Comparison of ENCODE assay signal across 8 cellular contexts in the genomic region with DNA sequence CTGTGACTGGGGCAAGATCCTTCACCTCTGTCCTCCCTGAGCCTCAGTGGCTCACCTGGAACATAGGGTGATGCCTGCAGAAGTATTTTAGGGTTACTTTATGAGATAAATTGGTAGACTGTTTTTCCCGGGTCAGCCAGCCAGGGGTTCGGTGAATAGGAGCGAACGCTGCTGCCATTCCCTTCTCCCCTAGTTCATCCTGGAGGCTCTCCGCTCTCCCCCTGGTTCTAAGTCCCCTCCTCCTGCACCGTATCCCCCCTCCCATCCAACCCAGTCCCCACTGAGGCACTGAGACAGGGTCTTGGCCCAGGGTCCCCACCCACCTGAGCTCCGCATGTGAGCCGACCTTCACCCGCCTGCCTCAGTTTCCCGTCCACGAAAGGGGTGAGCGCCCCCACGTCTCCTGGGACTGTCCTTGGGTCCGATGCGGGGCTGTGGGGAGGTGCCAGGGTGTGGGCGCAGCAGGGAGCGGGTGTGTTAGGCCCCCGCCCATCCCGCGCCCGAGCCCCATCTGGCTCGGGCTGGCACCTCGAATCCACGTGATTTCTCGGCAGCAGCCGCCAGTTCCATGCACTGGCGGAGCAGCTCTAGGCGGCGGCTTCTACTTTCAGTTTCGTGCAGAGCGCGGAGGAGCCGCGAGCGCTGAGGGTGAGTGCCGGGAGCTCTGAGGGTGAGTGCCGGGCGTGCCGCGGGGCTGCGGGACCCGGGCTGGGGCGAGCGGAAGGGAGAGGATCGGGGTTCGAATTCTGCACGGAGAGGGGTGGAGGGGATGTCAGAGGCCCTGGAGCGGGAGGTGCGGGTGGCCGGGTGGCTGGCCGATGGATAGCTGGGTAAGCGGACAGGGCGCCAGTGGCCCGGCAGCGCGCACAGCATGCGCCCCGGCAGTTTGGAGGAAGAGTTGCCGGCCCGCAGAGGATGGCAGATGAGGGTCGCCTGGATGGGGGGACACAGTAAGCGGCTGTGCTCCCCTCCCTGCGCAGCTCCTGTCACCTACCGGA. TPM values are rescaled to one million over a fixed set of nuclear protein-coding genes. Genes with fewer than 3 reads are reported as not detected.
DNase-seq lines count a peak whose midpoint lies in the region; ATAC-seq and TF ChIP-seq lines count a peak whose summit lies in the region.

TSS of gene NLRC5 (plus strand) at position 610 of the 998 bp plus-strand sequence. CDS start 31,156 bp downstream, outside the sequence.

- DNase-seq in CD4-positive, CD25-positive, alpha-beta regulatory T cell, result peak; percentile 85 to 96 (median 88)
- DNase-seq in activated T-cell treated with anti-CD3 and anti-CD28 coated beads for 1 hour (ENCODE audit: low read depth) (peak; percentile 81), epidermal melanocyte (ENCODE audit: insufficient read length, low spot score) (peak; percentile 89), mucosa of descending colon (peak; percentile 95 to 96 (median 95))
- DNase-seq in stimulated activated CD8-positive, alpha-beta memory T cell treated with anti-CD3 and anti-CD28 coated beads, Interleukin-4, amount 100 ng/mL, for 1 hour (ENCODE audit: low read depth in 2 of 2, low spot score in 1 of 2), result peak; percentile 71 to 84

- no peaks in the 10 kb centered on the region for H3K27me3 Mint-ChIP-seq in CD4-positive, CD25-positive, alpha-beta regulatory T cell

- H3K9ac ChIP-seq in OCI-LY1 (ENCODE audit: low read length), result peak within 1 kb of the TSS; percentile 58

- ATAC-seq in CD4-positive, CD25-positive, alpha-beta regulatory T cell (ENCODE audit: low read depth in 2 of 2), result peak; percentile 89 to 90
- peak; percentile 84 for ATAC-seq in GM19372 (IDR thresholded peaks at IDR 0.05; ENCODE audit: low read depth, unreplicated experiment)
- ATAC-seq in HG03558 (IDR thresholded peaks at IDR 0.05; ENCODE audit: extremely low read depth, unreplicated experiment), result peak; percentile 47
- peak; percentile 79 for ATAC-seq in mucosa of descending colon

- peaks cover 8 to 79% (median 63%) of the 10 kb centered on the region in 4 donors for H3K4me1 Mint-ChIP-seq in CD4-positive, CD25-positive, alpha-beta regulatory T cell

- H3K79me2 ChIP-seq in OCI-LY1 (ENCODE audit: insufficient read depth, low read length), result no peaks in the 10 kb centered on the region

- H3K27me3 ChIP-seq in CD4-positive, CD25-positive, alpha-beta regulatory T cell (ENCODE audit: control insufficient read depth, insufficient read depth, low read length), result no peaks in the 10 kb centered on the region
- peaks cover 12% of the 10 kb centered on the region; the same call in 1 of the 2 replicates for H3K27me3 ChIP-seq in OCI-LY1 (ENCODE audit: insufficient read depth, low read length)

- H3K36me3 ChIP-seq in CD4-positive, CD25-positive, alpha-beta regulatory T cell (ENCODE audit: control insufficient read depth, insufficient read depth, low read length), result peaks cover 8% of the 10 kb centered on the region
- no peaks in the 10 kb centered on the region for H3K36me3 ChIP-seq in OCI-LY1 (ENCODE audit: insufficient read depth, low read length)
- H3K36me3 ChIP-seq in mucosa of descending colon (ENCODE audit: low read depth), result no peaks in the 10 kb centered on the region

- H2AFZ ChIP-seq in OCI-LY1 (ENCODE audit: low read length), result no peak within 1 kb of the TSS

- H3K4me3 ChIP-seq in CD4-positive, CD25-positive, alpha-beta regulatory T cell (ENCODE audit: low read depth, low read length), result peak within 1 kb of the TSS; percentile 100
- H3K4me3 ChIP-seq in OCI-LY1 (ENCODE audit: low read depth, low read length, poor library complexity, severe bottlenecking) (peak within 1 kb of the TSS; percentile 64), mucosa of descending colon (peak within 1 kb of the TSS; percentile 65)

- H3K36me3 Mint-ChIP-seq in CD4-positive, CD25-positive, alpha-beta regulatory T cell, result peaks cover 41% of the 10 kb centered on the region

- H3F3A ChIP-seq in OCI-LY1 (ENCODE audit: insufficient read depth, low read length), result no peaks in the 10 kb centered on the region

- H3K4me3 Mint-ChIP-seq in CD4-positive, CD25-positive, alpha-beta regulatory T cell, result peak within 1 kb of the TSS; percentile 99 to 100 (median 100)

- intact Hi-C loops in mucosa of descending colon (cut with DNase I, micrococcal nuclease), result no loop called here

- H3K9me3 ChIP-seq in CD4-positive, CD25-positive, alpha-beta regulatory T cell (ENCODE audit: control insufficient read depth in 2 of 2, low read length in 2 of 2), result no peaks in the 10 kb centered on the region
- no peaks in the 10 kb centered on the region for H3K9me3 ChIP-seq in OCI-LY1 (ENCODE audit: low read length)
- H3K9me3 ChIP-seq in mucosa of descending colon, result no peaks in the 10 kb centered on the region

- H3K27ac ChIP-seq in CD4-positive, CD25-positive, alpha-beta regulatory T cell (ENCODE audit: insufficient read depth, low read length, poor library complexity, severe bottlenecking), result peak within 1 kb of the TSS; percentile 88
- H3K27ac ChIP-seq in OCI-LY1 (ENCODE audit: low read depth, low read length, poor library complexity, severe bottlenecking), result no peak within 1 kb of the TSS

- H3K9me2 ChIP-seq in OCI-LY1 (ENCODE audit: low read depth, low read length), result no peaks in the 10 kb centered on the region

- H3K9me3 Mint-ChIP-seq in CD4-positive, CD25-positive, alpha-beta regulatory T cell, result no peaks in the 10 kb centered on the region

- H3K27ac Mint-ChIP-seq in CD4-positive, CD25-positive, alpha-beta regulatory T cell, result peak within 1 kb of the TSS; percentile 96 to 100 (median 98)

- peaks cover 91% of the 10 kb centered on the region for H3K4me1 ChIP-seq in CD4-positive, CD25-positive, alpha-beta regulatory T cell (ENCODE audit: control insufficient read depth, insufficient read depth, low read length, poor library complexity, severe bottlenecking)
- peaks cover 15% of the 10 kb centered on the region for H3K4me1 ChIP-seq in OCI-LY1 (ENCODE audit: insufficient read depth, low read length, severe bottlenecking)
- H3K4me1 ChIP-seq in mucosa of descending colon (ENCODE audit: low read depth), result peaks cover 36% of the 10 kb centered on the region

- H3K4me2 ChIP-seq in OCI-LY1 (ENCODE audit: low read length), result peak within 1 kb of the TSS; percentile 75

- TF ChIP-seq CTCF in OCI-LY1 (IDR thresholded peaks at IDR 0.05; ENCODE audit: low read length), result no peak
- no peak for TF ChIP-seq CTCF in mucosa of descending colon (IDR thresholded peaks at IDR 0.05)

- H4K20me1 ChIP-seq in OCI-LY1 (ENCODE audit: insufficient read depth, low read length), result no peaks in the 10 kb centered on the region

RNA-seq across cellular contexts. Expression of gene NLRC5, which starts in this region (rescaled TPM):
- total RNA-seq in CD4-positive, CD25-positive, alpha-beta regulatory T cell, result 842 TPM
- polyA plus RNA-seq in CD4-positive, CD25-positive, alpha-beta regulatory T cell, result 100 to 1,000 TPM in 1 of 4 donors, 10 to 100 TPM in 3; 75.3 to 112 (median 97.2) TPM
- total RNA-seq in mucosa of descending colon, result 100 to 1,000 TPM; 110 to 127 (median 113) TPM
